Comparison of ENCODE assay signal across 36 cellular contexts in genomic region chr4:4876945-4877661, GRCh38. TPM values are rescaled to one million over a fixed set of nuclear protein-coding genes. Genes with fewer than 3 reads are reported as not detected.
"Had no signal": no experiment of that assay in that cellular context is flagged by ENCODE, and none has a peak within 500 bp of the region (broad histone marks: within the 10 kb centered on the region; RNA-seq: fewer than 3 reads in every experiment).

No MANE protein-coding gene starts in this region.

- H3K27ac ChIP-seq: ascending aorta, cardiac muscle cell, WERI-Rb-1 had no signal

- H3K4me3 ChIP-seq: ascending aorta, cardiac muscle cell had no signal

- H3K36me3 ChIP-seq: ascending aorta, cardiac muscle cell, WERI-Rb-1 had no signal

- H3K4me3 Mint-ChIP-seq: activated CD4-positive, alpha-beta memory T cell treated with anti-CD3 and anti-CD28 coated beads, Interleukin-2, amount 10 ng/mL, durations not matched to agents 7 days and 5 days; activated CD4-positive, alpha-beta T cell treated with anti-CD3 and anti-CD28 coated beads for 36 hours; activated CD4-positive, alpha-beta T cell treated with anti-CD3 and anti-CD28 coated beads, Interleukin-2, amount 10 ng/mL, durations not matched to agents 7 days and 5 days; activated CD8-positive, alpha-beta memory T cell treated with anti-CD3 and anti-CD28 coated beads, Interleukin-2, amount 10 ng/mL, durations not matched to agents 7 days and 5 days; activated CD8-positive, alpha-beta T cell treated with anti-CD3 and anti-CD28 coated beads, Interleukin-2, amount 10 ng/mL, durations not matched to agents 7 days and 5 days; activated naive CD4-positive, alpha-beta T cell treated with anti-CD3 and anti-CD28 coated beads, Interleukin-2, amount 10 ng/mL, durations not matched to agents 7 days and 5 days; activated naive CD4-positive, alpha-beta T cell treated with anti-CD3 and anti-CD28 coated beads, Interleukin-2, amount 50 U/mL, for 24 hours; activated naive CD8-positive, alpha-beta T cell; activated naive CD8-positive, alpha-beta T cell treated with anti-CD3 and anti-CD28 coated beads, Interleukin-2, amount 10 ng/mL, durations not matched to agents 7 days and 5 days; activated naive CD8-positive, alpha-beta T cell treated with anti-CD3 and anti-CD28 coated beads, Interleukin-2, amount 50 U/mL, for 24 hours; activated T-cell treated with anti-CD3 and anti-CD28 coated beads, Interleukin-2, amount 50 U/mL, for 24 hours; brain; central memory CD8-positive, alpha-beta T cell; T-helper 1 cell treated with Interleukin-12 subunit alpha and Interleukin-12 subunit beta and Interleukin-4 antibody, amounts not matched to agents 30 μg/mL and 1 μg/mL, for 36 hours; T-helper 2 cell treated with Interferon-gamma antibody and Interleukin-4, amounts not matched to agents 5 μg/mL and 100 μg/mL, for 36 hours; WTC11 had no signal

- H3K36me3 Mint-ChIP-seq: activated CD8-positive, alpha-beta memory T cell treated with anti-CD3 and anti-CD28 coated beads, Interleukin-2, amount 10 ng/mL, durations not matched to agents 7 days and 5 days; activated naive CD4-positive, alpha-beta T cell treated with anti-CD3 and anti-CD28 coated beads, Interleukin-2, amount 10 ng/mL, durations not matched to agents 7 days and 5 days; activated naive CD4-positive, alpha-beta T cell treated with anti-CD3 and anti-CD28 coated beads, Interleukin-2, amount 50 U/mL, for 24 hours; activated naive CD8-positive, alpha-beta T cell; activated naive CD8-positive, alpha-beta T cell treated with anti-CD3 and anti-CD28 coated beads, Interleukin-2, amount 10 ng/mL, durations not matched to agents 7 days and 5 days; brain; WTC11 had no signal

- DNase-seq: activated CD4-positive, alpha-beta memory T cell treated with anti-CD3 and anti-CD28 coated beads, Interleukin-2, amount 10 ng/mL, durations not matched to agents 7 days and 5 days; activated CD4-positive, alpha-beta T cell treated with anti-CD3 and anti-CD28 coated beads for 1 hour; activated CD4-positive, alpha-beta T cell treated with anti-CD3 and anti-CD28 coated beads for 36 hours; activated CD4-positive, alpha-beta T cell treated with anti-CD3 and anti-CD28 coated beads for 48 hours; activated CD4-positive, alpha-beta T cell treated with anti-CD3 and anti-CD28 coated beads, Interleukin-2, amount 10 ng/mL, durations not matched to agents 7 days and 5 days; activated CD4-positive, alpha-beta T cell treated with anti-CD3 and anti-CD28 coated beads, Interleukin-2, amount 50 U/mL, for 48 hours; activated CD4-positive, CD25-positive, alpha-beta regulatory T cell; activated CD8-positive, alpha-beta memory T cell treated with anti-CD3 and anti-CD28 coated beads for 24 hours; activated CD8-positive, alpha-beta memory T cell treated with anti-CD3 and anti-CD28 coated beads, Interleukin-2, amount 10 ng/mL, durations not matched to agents 7 days and 5 days; activated CD8-positive, alpha-beta memory T cell treated with anti-CD3 and anti-CD28 coated beads, Interleukin-2, amount 50 U/mL, for 48 hours; activated CD8-positive, alpha-beta T cell treated with anti-CD3 and anti-CD28 coated beads, Interleukin-2, amount 10 ng/mL, durations not matched to agents 7 days and 5 days; activated effector memory CD4-positive, alpha-beta T cell treated with Interleukin-2 at 50 U/mL for 16 hours; activated gamma-delta T cell; activated naive CD4-positive, alpha-beta T cell treated with anti-CD3 and anti-CD28 coated beads, Interleukin-2, amount 10 ng/mL, durations not matched to agents 7 days and 5 days; activated naive CD4-positive, alpha-beta T cell treated with Interleukin-2 at 50 U/mL for 16 hours; activated naive CD8-positive, alpha-beta T cell treated with anti-CD3 and anti-CD28 coated beads, Interleukin-2, amount 10 ng/mL, durations not matched to agents 7 days and 5 days; activated naive CD8-positive, alpha-beta T cell treated with anti-CD3 and anti-CD28 coated beads, Interleukin-2, amount 50 U/mL, for 24 hours; activated T-cell treated with anti-CD3 and anti-CD28 coated beads, Interleukin-2, amount 50 U/mL, for 24 hours; activated T-cell treated with anti-CD3 and anti-CD28 coated beads, Interleukin-2, amount 50 U/mL, for 48 hours; amygdala; anterior cingulate cortex; caudate nucleus; cerebellar nuclear complex; T-helper 2 cell; T-helper 9 cell; WERI-Rb-1 had no signal

- H3K9me3 ChIP-seq: ascending aorta had no signal

- H3K4me1 ChIP-seq: ascending aorta had no signal

- H3K4me1 Mint-ChIP-seq: activated CD4-positive, alpha-beta memory T cell treated with anti-CD3 and anti-CD28 coated beads, Interleukin-2, amount 10 ng/mL, durations not matched to agents 7 days and 5 days; activated CD4-positive, alpha-beta T cell treated with anti-CD3 and anti-CD28 coated beads for 36 hours; activated CD4-positive, alpha-beta T cell treated with anti-CD3 and anti-CD28 coated beads, Interleukin-2, amount 10 ng/mL, durations not matched to agents 7 days and 5 days; activated CD8-positive, alpha-beta memory T cell treated with anti-CD3 and anti-CD28 coated beads, Interleukin-2, amount 10 ng/mL, durations not matched to agents 7 days and 5 days; activated naive CD4-positive, alpha-beta T cell treated with anti-CD3 and anti-CD28 coated beads, Interleukin-2, amount 10 ng/mL, durations not matched to agents 7 days and 5 days; activated naive CD4-positive, alpha-beta T cell treated with anti-CD3 and anti-CD28 coated beads, Interleukin-2, amount 50 U/mL, for 24 hours; activated naive CD8-positive, alpha-beta T cell treated with anti-CD3 and anti-CD28 coated beads, Interleukin-2, amount 10 ng/mL, durations not matched to agents 7 days and 5 days; activated naive CD8-positive, alpha-beta T cell treated with anti-CD3 and anti-CD28 coated beads, Interleukin-2, amount 50 U/mL, for 24 hours; central memory CD8-positive, alpha-beta T cell had no signal

- H3K27ac Mint-ChIP-seq: activated CD4-positive, alpha-beta memory T cell treated with anti-CD3 and anti-CD28 coated beads, Interleukin-2, amount 10 ng/mL, durations not matched to agents 7 days and 5 days; activated CD4-positive, alpha-beta T cell treated with anti-CD3 and anti-CD28 coated beads for 36 hours; activated CD4-positive, alpha-beta T cell treated with anti-CD3 and anti-CD28 coated beads, Interleukin-2, amount 10 ng/mL, durations not matched to agents 7 days and 5 days; activated CD8-positive, alpha-beta memory T cell treated with anti-CD3 and anti-CD28 coated beads, Interleukin-2, amount 10 ng/mL, durations not matched to agents 7 days and 5 days; activated CD8-positive, alpha-beta T cell treated with anti-CD3 and anti-CD28 coated beads, Interleukin-2, amount 10 ng/mL, durations not matched to agents 7 days and 5 days; activated naive CD4-positive, alpha-beta T cell treated with anti-CD3 and anti-CD28 coated beads, Interleukin-2, amount 10 ng/mL, durations not matched to agents 7 days and 5 days; activated naive CD4-positive, alpha-beta T cell treated with anti-CD3 and anti-CD28 coated beads, Interleukin-2, amount 50 U/mL, for 24 hours; activated naive CD8-positive, alpha-beta T cell; activated naive CD8-positive, alpha-beta T cell treated with anti-CD3 and anti-CD28 coated beads, Interleukin-2, amount 10 ng/mL, durations not matched to agents 7 days and 5 days; activated naive CD8-positive, alpha-beta T cell treated with anti-CD3 and anti-CD28 coated beads, Interleukin-2, amount 50 U/mL, for 24 hours; activated T-cell treated with anti-CD3 and anti-CD28 coated beads, Interleukin-2, amount 50 U/mL, for 24 hours; activated T-helper 2 cell treated with anti-CD3 and anti-CD28 coated beads, Interferon-gamma antibody, Interleukin-2, Interleukin-4, amounts not matched to agents 10 μg/mL and 5 μg/mL and 100 μg/mL, durations not matched to agents 14 hours and 24 hours and 36 hours; brain; T-helper 1 cell treated with Interleukin-12 subunit alpha and Interleukin-12 subunit beta and Interleukin-4 antibody, amounts not matched to agents 30 μg/mL and 1 μg/mL, for 36 hours; T-helper 2 cell treated with Interferon-gamma antibody and Interleukin-4, amounts not matched to agents 5 μg/mL and 100 μg/mL, for 36 hours; WTC11 had no signal

- H3K9me3 Mint-ChIP-seq: activated CD4-positive, alpha-beta memory T cell treated with anti-CD3 and anti-CD28 coated beads, Interleukin-2, amount 10 ng/mL, durations not matched to agents 7 days and 5 days; activated CD4-positive, alpha-beta T cell treated with anti-CD3 and anti-CD28 coated beads, Interleukin-2, amount 10 ng/mL, durations not matched to agents 7 days and 5 days; activated naive CD4-positive, alpha-beta T cell treated with anti-CD3 and anti-CD28 coated beads, Interleukin-2, amount 10 ng/mL, durations not matched to agents 7 days and 5 days; activated naive CD4-positive, alpha-beta T cell treated with anti-CD3 and anti-CD28 coated beads, Interleukin-2, amount 50 U/mL, for 24 hours; activated naive CD8-positive, alpha-beta T cell treated with anti-CD3 and anti-CD28 coated beads, Interleukin-2, amount 10 ng/mL, durations not matched to agents 7 days and 5 days; activated naive CD8-positive, alpha-beta T cell treated with anti-CD3 and anti-CD28 coated beads, Interleukin-2, amount 50 U/mL, for 24 hours; activated T-cell treated with anti-CD3 and anti-CD28 coated beads, Interleukin-2, amount 50 U/mL, for 24 hours; activated T-helper 2 cell treated with anti-CD3 and anti-CD28 coated beads, Interferon-gamma antibody, Interleukin-2, Interleukin-4, amounts not matched to agents 10 μg/mL and 5 μg/mL and 100 μg/mL, durations not matched to agents 14 hours and 24 hours and 36 hours; central memory CD8-positive, alpha-beta T cell; T-helper 1 cell treated with Interleukin-12 subunit alpha and Interleukin-12 subunit beta and Interleukin-4 antibody, amounts not matched to agents 30 μg/mL and 1 μg/mL, for 36 hours; T-helper 2 cell treated with Interferon-gamma antibody and Interleukin-4, amounts not matched to agents 5 μg/mL and 100 μg/mL, for 36 hours; WTC11 had no signal

RNA-seq across cellular contexts. Expression of gene MSX1, which starts 17.6 kb away (rescaled TPM):
- total RNA-seq: activated CD4-positive, alpha-beta memory T cell treated with anti-CD3 and anti-CD28 coated beads, Interleukin-2, amount 10 ng/mL, durations not matched to agents 7 days and 5 days; activated CD4-positive, alpha-beta T cell treated with anti-CD3 and anti-CD28 coated beads, Interleukin-2, amount 10 ng/mL, durations not matched to agents 7 days and 5 days; activated CD8-positive, alpha-beta T cell treated with anti-CD3 and anti-CD28 coated beads, Interleukin-2, amount 10 ng/mL, durations not matched to agents 7 days and 5 days; activated naive CD8-positive, alpha-beta T cell treated with anti-CD3 and anti-CD28 coated beads, Interleukin-2, amount 10 ng/mL, durations not matched to agents 7 days and 5 days; activated T-helper 2 cell treated with anti-CD3 and anti-CD28 coated beads, Interferon-gamma antibody, Interleukin-2, Interleukin-4, amounts not matched to agents 10 μg/mL and 5 μg/mL and 100 μg/mL, durations not matched to agents 14 hours and 24 hours and 36 hours had no signal
